ENCODE assay signal across 13 cellular contexts in genomic region chr1:41860214-41860613, GRCh38.
"Had no signal": no experiment of that assay in that cellular context is flagged by ENCODE, and none has a peak within 500 bp of the region (broad histone marks: within the 10 kb centered on the region; RNA-seq: fewer than 3 reads in every experiment).

No MANE protein-coding gene starts in this region.

- H3K36me3 ChIP-seq: gastroesophageal sphincter, thoracic aorta had no signal

- H3K27me3 ChIP-seq: gastroesophageal sphincter had no signal

- ATAC-seq: activated CD4-positive, alpha-beta T cell treated with anti-CD3 and anti-CD28 coated beads for 36 hours; activated CD8-positive, alpha-beta T cell treated with anti-CD3 and anti-CD28 coated beads for 36 hours; activated T-cell treated with anti-CD3 and anti-CD28 coated beads, Interleukin-2, amount 50 U/mL, for 72 hours; gastroesophageal sphincter; stimulated activated naive CD8-positive, alpha-beta T cell treated with anti-CD3 and anti-CD28 coated beads, Interleukin-15, amount 100 ng/mL, for 72 hours had no signal

- H3K4me3 ChIP-seq: gastroesophageal sphincter, thoracic aorta had no signal

- DNase-seq: activated CD4-positive, alpha-beta T cell treated with anti-CD3 and anti-CD28 coated beads for 36 hours; activated CD8-positive, alpha-beta memory T cell treated with anti-CD3 and anti-CD28 coated beads, Interleukin-2, amount 50 U/mL, for 4 hours; activated CD8-positive, alpha-beta T cell treated with anti-CD3 and anti-CD28 coated beads for 36 hours; activated gamma-delta T cell treated with Interleukin-2 at 50 U/mL for 16 hours; activated naive CD8-positive, alpha-beta T cell treated with anti-CD3 and anti-CD28 coated beads, Interleukin-2, amount 10 ng/mL, durations not matched to agents 7 days and 5 days; activated T-cell treated with anti-CD3 and anti-CD28 coated beads, Interleukin-2, amount 50 U/mL, for 72 hours; anterior cingulate cortex; dermis blood vessel endothelial cell; kidney; stimulated activated CD4-positive, alpha-beta T cell treated with anti-CD3 and anti-CD28 coated beads, Interleukin-2, amount 100 ng/mL, for 48 hours; stimulated activated naive CD8-positive, alpha-beta T cell treated with anti-CD3 and anti-CD28 coated beads, Interleukin-15, amount 100 ng/mL, for 72 hours had no signal

- H3K9me3 ChIP-seq: gastroesophageal sphincter, thoracic aorta had no signal

- H3K27ac ChIP-seq: gastroesophageal sphincter, thoracic aorta had no signal
